In genomic region chr2:113203901-113204519, GRCh38 we compare ENCODE assay signal across 8 cellular contexts. TPM values are rescaled to one million over a fixed set of nuclear protein-coding genes. Genes with fewer than 3 reads are reported as not detected.
DNase-seq lines count a peak whose midpoint lies in the region; ATAC-seq and TF ChIP-seq lines count a peak whose summit lies in the region.

No MANE protein-coding gene starts in this region.

- peaks cover 15% of the 10 kb centered on the region for H3K36me3 ChIP-seq in OCI-LY3 (replicated peaks; ENCODE audit: low read depth, low read length)

- no peaks in the 10 kb centered on the region for H3K79me2 ChIP-seq in OCI-LY3 (ENCODE audit: low read length)

- H3K9me3 Mint-ChIP-seq in natural killer cell treated with Interleukin-12 subunit alpha and Interleukin-12 subunit beta and Interleukin-15 and Interleukin-18, amount 100 ng/mL, for 72 hours = no peaks in the 10 kb centered on the region
- H3K9me3 Mint-ChIP-seq in stimulated activated naive CD8-positive, alpha-beta T cell treated with anti-CD3 and anti-CD28 coated beads, Interleukin-15, amount 100 ng/mL, for 72 hours = no peaks in the 10 kb centered on the region

- H4K20me1 ChIP-seq in OCI-LY3 (ENCODE audit: insufficient read depth, low read length) = peaks cover 5% of the 10 kb centered on the region; the same call in 1 of the 2 replicates

- TF ChIP-seq CTCF in OCI-LY3 (IDR thresholded peaks at IDR 0.05; ENCODE audit: low read depth, low read length) = peak; percentile 81

- no peaks in the 10 kb centered on the region for H3K27me3 Mint-ChIP-seq in natural killer cell treated with Interleukin-12 subunit alpha and Interleukin-12 subunit beta and Interleukin-15 and Interleukin-18, amount 100 ng/mL, for 72 hours
- H3K27me3 Mint-ChIP-seq in stimulated activated naive CD8-positive, alpha-beta T cell treated with anti-CD3 and anti-CD28 coated beads, Interleukin-15, amount 100 ng/mL, for 72 hours = no peaks in the 10 kb centered on the region

- DNase-seq in D341Med (ENCODE audit: low spot score) (peak; percentile 78), HT1080 (ENCODE audit: low read depth) (peak; percentile 85)
- DNase-seq in activated CD8-positive, alpha-beta memory T cell treated with anti-CD3 and anti-CD28 coated beads, Interleukin-2, amount 50 U/mL, for 48 hours = peak; percentile 83
- DNase-seq in natural killer cell treated with Interleukin-12 subunit alpha and Interleukin-12 subunit beta and Interleukin-15 and Interleukin-18, amount 100 ng/mL, for 72 hours (ENCODE audit: low spot score) = no peak
- DNase-seq in stimulated activated naive CD8-positive, alpha-beta T cell treated with anti-CD3 and anti-CD28 coated beads, Interleukin-15, amount 100 ng/mL, for 72 hours = peak; percentile 69 to 77

- ATAC-seq in GM21390 (IDR thresholded peaks at IDR 0.05; ENCODE audit: unreplicated experiment) (peak; percentile 71), esophagus mucosa (peak; percentile 62)
- ATAC-seq in natural killer cell treated with Interleukin-12 subunit alpha and Interleukin-12 subunit beta and Interleukin-15 and Interleukin-18, amount 100 ng/mL, for 72 hours = peak; percentile 74 to 77
- peak; percentile 82 for ATAC-seq in stimulated activated naive CD8-positive, alpha-beta T cell treated with anti-CD3 and anti-CD28 coated beads, Interleukin-15, amount 100 ng/mL, for 72 hours

- no peak overlapping the region for H3K4me2 ChIP-seq in OCI-LY3 (ENCODE audit: low read length)

- H3K27me3 ChIP-seq in OCI-LY3 (ENCODE audit: low read depth, low read length) = no peaks in the 10 kb centered on the region

- H3K4me1 ChIP-seq in OCI-LY3 (ENCODE audit: low read length) = no peaks in the 10 kb centered on the region

- no peaks in the 10 kb centered on the region for H3K9me3 ChIP-seq in OCI-LY3 (ENCODE audit: insufficient read depth, low read length)

- H2AFZ ChIP-seq in OCI-LY3 (ENCODE audit: low read depth, low read length) = no peak overlapping the region

- no peak overlapping the region for H3K4me3 ChIP-seq in OCI-LY3 (ENCODE audit: low read length)

- H3K27ac Mint-ChIP-seq in natural killer cell treated with Interleukin-12 subunit alpha and Interleukin-12 subunit beta and Interleukin-15 and Interleukin-18, amount 100 ng/mL, for 72 hours = peak overlapping the region; percentile 29 to 54
- peak overlapping the region in 1 of 2 donors; percentile 75 for H3K27ac Mint-ChIP-seq in stimulated activated naive CD8-positive, alpha-beta T cell treated with anti-CD3 and anti-CD28 coated beads, Interleukin-15, amount 100 ng/mL, for 72 hours

- H3K9ac ChIP-seq in OCI-LY3 (ENCODE audit: low read length) = no peak overlapping the region

- H3K4me1 Mint-ChIP-seq in natural killer cell treated with Interleukin-12 subunit alpha and Interleukin-12 subunit beta and Interleukin-15 and Interleukin-18, amount 100 ng/mL, for 72 hours (ENCODE audit: low read depth in 2 of 2) = peaks cover 21 to 26% of the 10 kb centered on the region in 2 donors
- peaks cover 31% of the 10 kb centered on the region for H3K4me1 Mint-ChIP-seq in stimulated activated naive CD8-positive, alpha-beta T cell treated with anti-CD3 and anti-CD28 coated beads, Interleukin-15, amount 100 ng/mL, for 72 hours

- H3K27ac ChIP-seq in OCI-LY3 (ENCODE audit: low read length) = no peak overlapping the region

- no peaks in the 10 kb centered on the region for H3K36me3 Mint-ChIP-seq in natural killer cell treated with Interleukin-12 subunit alpha and Interleukin-12 subunit beta and Interleukin-15 and Interleukin-18, amount 100 ng/mL, for 72 hours

- no peak overlapping the region for H3K4me3 Mint-ChIP-seq in natural killer cell treated with Interleukin-12 subunit alpha and Interleukin-12 subunit beta and Interleukin-15 and Interleukin-18, amount 100 ng/mL, for 72 hours
- no peak overlapping the region for H3K4me3 Mint-ChIP-seq in stimulated activated naive CD8-positive, alpha-beta T cell treated with anti-CD3 and anti-CD28 coated beads, Interleukin-15, amount 100 ng/mL, for 72 hours

RNA-seq across cellular contexts. Expression of gene PSD4, which starts 30.2 kb away (rescaled TPM):
- total RNA-seq in HT1080 (2014; rRNA removed; shearing (Covaris generic)) = 41.6 and 44.5 TPM in 2 replicates
- 8.3 and 8.4 TPM in 2 replicates for polyA plus RNA-seq in HT1080 (2015; cell fraction: cytosol; rRNA removed)
- 29.0 and 32.7 TPM in 2 replicates for polyA plus RNA-seq in HT1080 (2015; cell fraction: nucleus; rRNA removed)
- 38.6 TPM for total RNA-seq in esophagus mucosa
- total RNA-seq in natural killer cell treated with Interleukin-12 subunit alpha and Interleukin-12 subunit beta and Interleukin-15 and Interleukin-18, amount 100 ng/mL, for 72 hours = 100 to 1,000 TPM; 299 to 305 TPM
